1 cellular context compared by ENCODE assay signal in the genomic region with DNA sequence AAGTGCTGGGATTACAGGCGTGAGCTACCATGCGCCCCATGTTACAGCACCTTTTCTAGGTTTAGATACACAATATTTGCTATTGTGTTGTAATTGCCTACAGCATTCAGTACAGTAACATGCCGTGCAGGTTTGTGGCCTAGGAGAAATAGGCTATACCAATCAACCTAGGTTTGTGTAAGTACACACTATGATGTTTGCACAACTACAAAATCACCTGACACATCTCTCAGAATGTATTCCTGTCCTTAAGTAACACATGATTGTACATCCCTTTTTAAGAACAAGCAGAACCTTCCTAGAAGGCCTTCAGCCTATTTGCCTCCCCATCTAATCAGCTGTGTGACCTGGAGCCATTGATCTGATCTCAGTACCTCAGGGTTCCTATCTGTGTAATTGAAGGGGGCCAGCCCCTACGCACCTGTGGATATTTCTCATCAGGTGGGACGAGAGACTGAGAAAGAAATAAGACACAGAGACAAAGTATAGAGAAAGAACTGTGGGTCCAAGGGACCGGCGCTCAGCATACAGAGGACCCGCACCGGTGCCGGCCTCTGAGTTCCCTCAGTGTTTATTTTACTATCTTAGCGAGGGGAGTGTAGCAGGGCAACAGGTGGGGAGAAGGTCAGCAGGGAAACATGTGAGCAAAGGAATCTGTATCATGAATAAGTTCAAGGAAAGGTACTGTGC.
TF ChIP-seq lines count a peak whose summit lies in the region.

No MANE protein-coding gene starts in this region.

TF ChIP-seq in WTC11, 78 proteins besides CTCF, POLR2A, EP300 and RAD21 (continued from another document):
- TF ChIP-seq, protein P1, sequence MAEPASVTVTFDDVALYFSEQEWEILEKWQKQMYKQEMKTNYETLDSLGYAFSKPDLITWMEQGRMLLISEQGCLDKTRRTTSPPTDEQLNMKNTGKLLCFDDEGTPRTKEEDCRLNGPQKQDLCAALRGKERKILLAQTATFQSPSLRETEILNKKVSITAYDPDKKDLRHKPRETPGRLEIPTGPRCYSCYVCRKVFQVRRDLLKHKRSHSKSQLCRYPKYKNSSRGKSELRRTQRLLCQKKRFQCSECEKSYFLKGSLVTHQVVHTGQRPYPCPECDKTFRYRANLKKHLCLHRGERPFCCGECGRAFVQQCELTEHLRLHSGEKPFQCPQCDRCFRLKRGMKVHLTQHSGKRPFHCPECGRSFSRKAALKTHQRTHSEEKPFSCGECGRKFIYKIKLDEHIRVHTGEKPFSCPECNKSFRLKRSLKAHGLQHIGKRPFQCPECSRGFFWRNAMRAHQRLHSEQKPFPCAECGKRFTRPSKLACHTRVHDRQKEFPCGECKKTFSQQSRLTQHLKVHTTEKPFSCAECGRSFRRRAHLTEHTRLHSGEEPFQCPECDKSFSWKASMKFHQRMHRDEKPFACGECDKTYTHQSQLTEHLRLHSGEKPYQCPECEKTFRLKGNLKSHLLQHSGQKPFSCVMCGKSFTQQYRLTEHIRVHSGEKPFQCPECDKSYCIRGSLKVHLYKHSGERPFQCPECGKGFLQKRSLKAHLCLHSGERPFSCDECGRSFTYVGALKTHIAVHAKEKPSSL (CRISPR knock-in tag; conservative IDR thresholded peaks at IDR 0.05): no peak
- TF ChIP-seq, protein P2, sequence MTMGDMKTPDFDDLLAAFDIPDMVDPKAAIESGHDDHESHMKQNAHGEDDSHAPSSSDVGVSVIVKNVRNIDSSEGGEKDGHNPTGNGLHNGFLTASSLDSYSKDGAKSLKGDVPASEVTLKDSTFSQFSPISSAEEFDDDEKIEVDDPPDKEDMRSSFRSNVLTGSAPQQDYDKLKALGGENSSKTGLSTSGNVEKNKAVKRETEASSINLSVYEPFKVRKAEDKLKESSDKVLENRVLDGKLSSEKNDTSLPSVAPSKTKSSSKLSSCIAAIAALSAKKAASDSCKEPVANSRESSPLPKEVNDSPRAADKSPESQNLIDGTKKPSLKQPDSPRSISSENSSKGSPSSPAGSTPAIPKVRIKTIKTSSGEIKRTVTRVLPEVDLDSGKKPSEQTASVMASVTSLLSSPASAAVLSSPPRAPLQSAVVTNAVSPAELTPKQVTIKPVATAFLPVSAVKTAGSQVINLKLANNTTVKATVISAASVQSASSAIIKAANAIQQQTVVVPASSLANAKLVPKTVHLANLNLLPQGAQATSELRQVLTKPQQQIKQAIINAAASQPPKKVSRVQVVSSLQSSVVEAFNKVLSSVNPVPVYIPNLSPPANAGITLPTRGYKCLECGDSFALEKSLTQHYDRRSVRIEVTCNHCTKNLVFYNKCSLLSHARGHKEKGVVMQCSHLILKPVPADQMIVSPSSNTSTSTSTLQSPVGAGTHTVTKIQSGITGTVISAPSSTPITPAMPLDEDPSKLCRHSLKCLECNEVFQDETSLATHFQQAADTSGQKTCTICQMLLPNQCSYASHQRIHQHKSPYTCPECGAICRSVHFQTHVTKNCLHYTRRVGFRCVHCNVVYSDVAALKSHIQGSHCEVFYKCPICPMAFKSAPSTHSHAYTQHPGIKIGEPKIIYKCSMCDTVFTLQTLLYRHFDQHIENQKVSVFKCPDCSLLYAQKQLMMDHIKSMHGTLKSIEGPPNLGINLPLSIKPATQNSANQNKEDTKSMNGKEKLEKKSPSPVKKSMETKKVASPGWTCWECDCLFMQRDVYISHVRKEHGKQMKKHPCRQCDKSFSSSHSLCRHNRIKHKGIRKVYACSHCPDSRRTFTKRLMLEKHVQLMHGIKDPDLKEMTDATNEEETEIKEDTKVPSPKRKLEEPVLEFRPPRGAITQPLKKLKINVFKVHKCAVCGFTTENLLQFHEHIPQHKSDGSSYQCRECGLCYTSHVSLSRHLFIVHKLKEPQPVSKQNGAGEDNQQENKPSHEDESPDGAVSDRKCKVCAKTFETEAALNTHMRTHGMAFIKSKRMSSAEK (CRISPR knock-in tag; IDR thresholded peaks at IDR 0.05; ENCODE audit: borderline replicate concordance): no peak
- TF ChIP-seq ATF1 (CRISPR knock-in tag; IDR thresholded peaks at IDR 0.05): no peak
- TF ChIP-seq, protein P3, sequence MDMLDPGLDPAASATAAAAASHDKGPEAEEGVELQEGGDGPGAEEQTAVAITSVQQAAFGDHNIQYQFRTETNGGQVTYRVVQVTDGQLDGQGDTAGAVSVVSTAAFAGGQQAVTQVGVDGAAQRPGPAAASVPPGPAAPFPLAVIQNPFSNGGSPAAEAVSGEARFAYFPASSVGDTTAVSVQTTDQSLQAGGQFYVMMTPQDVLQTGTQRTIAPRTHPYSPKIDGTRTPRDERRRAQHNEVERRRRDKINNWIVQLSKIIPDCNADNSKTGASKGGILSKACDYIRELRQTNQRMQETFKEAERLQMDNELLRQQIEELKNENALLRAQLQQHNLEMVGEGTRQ (CRISPR knock-in tag; IDR thresholded peaks at IDR 0.05): no peak
- TF ChIP-seq CREB1 (CRISPR knock-in tag; IDR thresholded peaks at IDR 0.05): no peak
- TF ChIP-seq, protein P4, sequence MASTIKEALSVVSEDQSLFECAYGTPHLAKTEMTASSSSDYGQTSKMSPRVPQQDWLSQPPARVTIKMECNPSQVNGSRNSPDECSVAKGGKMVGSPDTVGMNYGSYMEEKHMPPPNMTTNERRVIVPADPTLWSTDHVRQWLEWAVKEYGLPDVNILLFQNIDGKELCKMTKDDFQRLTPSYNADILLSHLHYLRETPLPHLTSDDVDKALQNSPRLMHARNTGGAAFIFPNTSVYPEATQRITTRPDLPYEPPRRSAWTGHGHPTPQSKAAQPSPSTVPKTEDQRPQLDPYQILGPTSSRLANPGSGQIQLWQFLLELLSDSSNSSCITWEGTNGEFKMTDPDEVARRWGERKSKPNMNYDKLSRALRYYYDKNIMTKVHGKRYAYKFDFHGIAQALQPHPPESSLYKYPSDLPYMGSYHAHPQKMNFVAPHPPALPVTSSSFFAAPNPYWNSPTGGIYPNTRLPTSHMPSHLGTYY (CRISPR knock-in tag; IDR thresholded peaks at IDR 0.05): no peak
- TF ChIP-seq, protein P5, sequence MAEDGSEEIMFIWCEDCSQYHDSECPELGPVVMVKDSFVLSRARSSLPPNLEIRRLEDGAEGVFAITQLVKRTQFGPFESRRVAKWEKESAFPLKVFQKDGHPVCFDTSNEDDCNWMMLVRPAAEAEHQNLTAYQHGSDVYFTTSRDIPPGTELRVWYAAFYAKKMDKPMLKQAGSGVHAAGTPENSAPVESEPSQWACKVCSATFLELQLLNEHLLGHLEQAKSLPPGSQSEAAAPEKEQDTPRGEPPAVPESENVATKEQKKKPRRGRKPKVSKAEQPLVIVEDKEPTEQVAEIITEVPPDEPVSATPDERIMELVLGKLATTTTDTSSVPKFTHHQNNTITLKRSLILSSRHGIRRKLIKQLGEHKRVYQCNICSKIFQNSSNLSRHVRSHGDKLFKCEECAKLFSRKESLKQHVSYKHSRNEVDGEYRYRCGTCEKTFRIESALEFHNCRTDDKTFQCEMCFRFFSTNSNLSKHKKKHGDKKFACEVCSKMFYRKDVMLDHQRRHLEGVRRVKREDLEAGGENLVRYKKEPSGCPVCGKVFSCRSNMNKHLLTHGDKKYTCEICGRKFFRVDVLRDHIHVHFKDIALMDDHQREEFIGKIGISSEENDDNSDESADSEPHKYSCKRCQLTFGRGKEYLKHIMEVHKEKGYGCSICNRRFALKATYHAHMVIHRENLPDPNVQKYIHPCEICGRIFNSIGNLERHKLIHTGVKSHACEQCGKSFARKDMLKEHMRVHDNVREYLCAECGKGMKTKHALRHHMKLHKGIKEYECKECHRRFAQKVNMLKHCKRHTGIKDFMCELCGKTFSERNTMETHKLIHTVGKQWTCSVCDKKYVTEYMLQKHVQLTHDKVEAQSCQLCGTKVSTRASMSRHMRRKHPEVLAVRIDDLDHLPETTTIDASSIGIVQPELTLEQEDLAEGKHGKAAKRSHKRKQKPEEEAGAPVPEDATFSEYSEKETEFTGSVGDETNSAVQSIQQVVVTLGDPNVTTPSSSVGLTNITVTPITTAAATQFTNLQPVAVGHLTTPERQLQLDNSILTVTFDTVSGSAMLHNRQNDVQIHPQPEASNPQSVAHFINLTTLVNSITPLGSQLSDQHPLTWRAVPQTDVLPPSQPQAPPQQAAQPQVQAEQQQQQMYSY (CRISPR knock-in tag; IDR thresholded peaks at IDR 0.05): no peak
- TF ChIP-seq ZNF138 (CRISPR knock-in tag; conservative IDR thresholded peaks at IDR 0.05): no peak
- TF ChIP-seq NR1H2 (CRISPR knock-in tag; IDR thresholded peaks at IDR 0.05): no peak
- TF ChIP-seq, protein P6, sequence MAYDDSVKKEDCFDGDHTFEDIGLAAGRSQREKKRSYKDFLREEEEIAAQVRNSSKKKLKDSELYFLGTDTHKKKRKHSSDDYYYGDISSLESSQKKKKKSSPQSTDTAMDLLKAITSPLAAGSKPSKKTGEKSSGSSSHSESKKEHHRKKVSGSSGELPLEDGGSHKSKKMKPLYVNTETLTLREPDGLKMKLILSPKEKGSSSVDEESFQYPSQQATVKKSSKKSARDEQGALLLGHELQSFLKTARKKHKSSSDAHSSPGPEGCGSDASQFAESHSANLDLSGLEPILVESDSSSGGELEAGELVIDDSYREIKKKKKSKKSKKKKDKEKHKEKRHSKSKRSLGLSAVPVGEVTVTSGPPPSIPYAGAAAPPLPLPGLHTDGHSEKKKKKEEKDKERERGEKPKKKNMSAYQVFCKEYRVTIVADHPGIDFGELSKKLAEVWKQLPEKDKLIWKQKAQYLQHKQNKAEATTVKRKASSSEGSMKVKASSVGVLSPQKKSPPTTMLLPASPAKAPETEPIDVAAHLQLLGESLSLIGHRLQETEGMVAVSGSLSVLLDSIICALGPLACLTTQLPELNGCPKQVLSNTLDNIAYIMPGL (CRISPR knock-in tag; IDR thresholded peaks at IDR 0.05): no peak
- TF ChIP-seq TEAD4 (CRISPR knock-in tag; IDR thresholded peaks at IDR 0.05): no peak
